In the genomic region with DNA sequence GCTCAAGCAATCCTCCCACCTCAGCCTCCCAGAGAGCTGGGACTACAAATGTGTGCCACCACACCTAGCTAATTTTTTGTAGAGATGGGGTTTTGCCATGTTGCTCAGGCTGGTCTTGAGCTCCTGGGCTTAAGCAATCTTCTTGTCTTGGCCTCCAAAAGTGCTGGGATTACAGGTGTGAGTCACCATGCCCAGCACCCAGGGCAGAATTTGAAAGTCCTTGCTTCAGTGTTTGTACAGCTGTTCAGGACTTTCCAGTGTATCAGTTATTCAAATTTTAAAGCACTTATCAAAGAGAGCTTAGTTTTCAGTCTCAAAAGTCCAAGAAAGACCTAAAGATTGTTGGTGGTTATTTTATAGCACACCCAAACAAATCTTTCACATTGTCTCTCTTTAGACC, we compare ENCODE assay signal across 9 cellular contexts. TPM values are rescaled to one million over a fixed set of nuclear protein-coding genes. Genes with fewer than 3 reads are reported as not detected.
DNase-seq lines count a peak whose midpoint lies in the region; ATAC-seq, FAIRE-seq and TF ChIP-seq lines count a peak whose summit lies in the region.
"Had no signal": no experiment of that assay in that cellular context is flagged by ENCODE, and none has a peak within 500 bp of the region (broad histone marks: within the 10 kb centered on the region; RNA-seq: fewer than 3 reads in every experiment).

No MANE protein-coding gene starts in this region.

- no peak overlapping the region for H3K27ac ChIP-seq in ascending aorta

- H3K4me3 ChIP-seq in bronchial epithelial cell (ENCODE audit: low read depth, low read length) (no peak overlapping the region), retinal pigment epithelial cell (ENCODE audit: low read length) (no peak overlapping the region), ascending aorta (no peak overlapping the region), HAP-1 (no peak overlapping the region)

- intact Hi-C loops in ascending aorta (cut with DNase I) = loop anchor here (5.0 kb wide), 1 partner anchor 79 kb away; a partner anchor contains a TSS

- DNase-seq in NCI-H2196 (lab: John Stamatoyannopoulos, UW; ENCODE audit: unreplicated experiment) (peak; percentile 9), NCI-H2196 treated with DMSO at 0.1 percent for 48 hours (lab: John Stamatoyannopoulos, UW; ENCODE audit: unreplicated experiment) (no peak), bronchial epithelial cell (ENCODE audit: low read depth) (peak; percentile 89), retinal pigment epithelial cell (ENCODE audit: low read depth) (peak; percentile 36), ascending aorta (ENCODE audit: low spot score in 2 of 2) (no peak), OCI-M2 (lab: John Stamatoyannopoulos, UW; ENCODE audit: unreplicated experiment) (no peak), HAP-1 (ENCODE audit: low spot score in 2 of 2) (no peak)
- DNase-seq: NCI-H2081 treated with DMSO at 0.1 percent for 48 hours had no signal

- H3K4me1 ChIP-seq in ascending aorta (peaks cover 0 to 8% of the 10 kb centered on the region in 2 donors), HAP-1 (peaks cover 21% of the 10 kb centered on the region)

- H3K27me3 ChIP-seq in bronchial epithelial cell (ENCODE audit: control insufficient read depth, insufficient read depth, low read length) (no peaks in the 10 kb centered on the region), ascending aorta (no peaks in the 10 kb centered on the region), HAP-1 (ENCODE audit: low read depth) (no peaks in the 10 kb centered on the region)

- peak; percentile 62 for ATAC-seq in HG03439 (IDR thresholded peaks at IDR 0.05; ENCODE audit: unreplicated experiment)

- TF ChIP-seq CTCF in bronchial epithelial cell (IDR thresholded peaks at IDR 0.05; ENCODE audit: insufficient read depth, low read length, severe bottlenecking) = no peak
- TF ChIP-seq CTCF in retinal pigment epithelial cell (conservative IDR thresholded peaks at IDR 0.05; ENCODE audit: low read depth, low read length) = no peak
- TF ChIP-seq CTCF in ascending aorta (IDR thresholded peaks at IDR 0.05) = no peak

- in situ Hi-C loops in HAP-1 (cut with MboI; ENCODE audit: low sequenced_read_pairs) = no loop called here

- H3K9me3 ChIP-seq in ascending aorta (no peaks in the 10 kb centered on the region), HAP-1 (no peaks in the 10 kb centered on the region)

- FAIRE-seq in bronchial epithelial cell (lab: Jason Lieb, UNC) = no peak

- H3K36me3 ChIP-seq in bronchial epithelial cell (ENCODE audit: control insufficient read depth, insufficient read depth, low read length) = no peaks in the 10 kb centered on the region
- H3K36me3 ChIP-seq in ascending aorta = no peaks in the 10 kb centered on the region
- no peaks in the 10 kb centered on the region for H3K36me3 ChIP-seq in HAP-1 (replicated peaks)

RNA-seq across cellular contexts. Expression of a gene that starts 43.6 kb away (rescaled TPM):
- total RNA-seq in bronchial epithelial cell (18.2 and 20.9 TPM in 2 replicates), ascending aorta (4.6 TPM)

Comparison
In these comparisons a context has a peak if more than half of its experiments do, and no peak if none do; other contexts are left out.
1. DNase-seq: peak in NCI-H2196 (single experiment), bronchial epithelial cell (single experiment) and retinal pigment epithelial cell (single experiment); none in NCI-H2196 treated with DMSO at 0.1 percent for 48 hours (single experiment), ascending aorta (0 of 2), OCI-M2 (single experiment) and HAP-1 (0 of 2).